ENCODE assay signal across 17 cellular contexts in genomic region chr10:96714031-96714590, GRCh38. TPM values are rescaled to one million over a fixed set of nuclear protein-coding genes. Genes with fewer than 3 reads are reported as not detected.
DNase-seq lines count a peak whose midpoint lies in the region; ATAC-seq, FAIRE-seq and TF ChIP-seq lines count a peak whose summit lies in the region.
"Had no signal": no experiment of that assay in that cellular context is flagged by ENCODE, and none has a peak within 500 bp of the region (broad histone marks: within the 10 kb centered on the region; RNA-seq: fewer than 3 reads in every experiment).

No MANE protein-coding gene starts in this region.

- H3K4me1 ChIP-seq in BLaER1 (peaks cover 84% of the 10 kb centered on the region), Karpas-422 (ENCODE audit: low read length) (peaks cover 78% of the 10 kb centered on the region), GM12878 (ENCODE audit: control insufficient read depth, insufficient read depth, low read length) (peaks cover 33% of the 10 kb centered on the region), mucosa of descending colon (ENCODE audit: low read depth) (peaks cover 4% of the 10 kb centered on the region)
- H3K4me1 ChIP-seq: SJSA1, testis had no signal

- SMC1A ChIA-PET in GM12878 (lab: Charles Lee; ENCODE audit: uncharacterized antibody, unreplicated experiment) = interaction anchor here (0.6 to 2.8 kb wide), 8 partner anchors 10 to 73 kb away, joined by 3 to 9 read pairs (median 4); no protein-coding TSS in a partner anchor

- peaks cover 93% of the 10 kb centered on the region for H3K79me2 ChIP-seq in Karpas-422 (ENCODE audit: low read length)
- peaks cover 63% of the 10 kb centered on the region for H3K79me2 ChIP-seq in GM12878 (ENCODE audit: control insufficient read depth, insufficient read depth, low read length)

- RAD21 ChIA-PET in GM12878 (lab: Charles Lee; ENCODE audit: unreplicated experiment) = interaction anchor here (0.9 to 2.1 kb wide), 8 partner anchors 9 to 42 kb away, joined by 3 to 11 read pairs (median 4); no protein-coding TSS in a partner anchor

- H3K27ac ChIP-seq in BLaER1 = no peak overlapping the region; the same call in 1 of the 2 replicates
- H3K27ac ChIP-seq in Karpas-422 (ENCODE audit: low read length) = peak overlapping the region; percentile 56; the same call in 1 of the 2 replicates
- H3K27ac ChIP-seq in GM12878 (ENCODE audit: control insufficient read depth, insufficient read depth) = no peak overlapping the region
- H3K27ac ChIP-seq: coronary artery, SJSA1, testis had no signal

- CTCF ChIA-PET in GM12878 (lab: Yijun Ruan, JAX) = interaction anchor here (0.6 to 1.2 kb wide), 5 partner anchors 17 to 103 kb away, joined by 3 to 6 read pairs (median 4); no protein-coding TSS in a partner anchor

- H3K9me3 Mint-ChIP-seq in progenitor cell of endocrine pancreas (ENCODE audit: low read depth) = no peaks in the 10 kb centered on the region
- H3K9me3 Mint-ChIP-seq: activated CD4-positive, alpha-beta memory T cell treated with anti-CD3 and anti-CD28 coated beads, Interleukin-2, amount 10 ng/mL, durations not matched to agents 7 days and 5 days; activated T-helper 2 cell treated with anti-CD3 and anti-CD28 coated beads, Interferon-gamma antibody, Interleukin-2, Interleukin-4, amounts not matched to agents 10 μg/mL and 5 μg/mL and 100 μg/mL, durations not matched to agents 14 hours and 24 hours and 36 hours had no signal

- no peak for TF ChIP-seq RAD21 in GM12878 (IDR thresholded peaks at IDR 0.05; ENCODE audit: insufficient read depth, low read depth, low read length)

- H2AFZ ChIP-seq in Karpas-422 (ENCODE audit: low read length) (no peak overlapping the region), GM12878 (ENCODE audit: control insufficient read depth, low read depth, low read length) (no peak overlapping the region)

- no peak for TF ChIP-seq POLR2A in GM12878 (IDR thresholded peaks at IDR 0.05; ENCODE audit: low read depth, low read length)

- H3K27ac Mint-ChIP-seq in progenitor cell of endocrine pancreas = no peak overlapping the region
- H3K27ac Mint-ChIP-seq: activated CD4-positive, alpha-beta memory T cell treated with anti-CD3 and anti-CD28 coated beads, Interleukin-2, amount 10 ng/mL, durations not matched to agents 7 days and 5 days; activated T-helper 2 cell treated with anti-CD3 and anti-CD28 coated beads, Interferon-gamma antibody, Interleukin-2, Interleukin-4, amounts not matched to agents 10 μg/mL and 5 μg/mL and 100 μg/mL, durations not matched to agents 14 hours and 24 hours and 36 hours had no signal

- in situ Hi-C loops in GM12878 (cut with MboI) = loop anchor here (10.0 kb wide), 1 partner anchor 69 kb away; no protein-coding TSS in a partner anchor

- FAIRE-seq in GM12878 (lab: Jason Lieb, UNC) = no peak
- FAIRE-seq: TTC549 had no signal

- H3K9me2 ChIP-seq in Karpas-422 (replicated peaks; ENCODE audit: insufficient read depth, low read length) = no peaks in the 10 kb centered on the region

- H3K9me3 ChIP-seq in BLaER1 (no peaks in the 10 kb centered on the region), Karpas-422 (ENCODE audit: low read length) (no peaks in the 10 kb centered on the region), GM12878 (replicated peaks; ENCODE audit: control insufficient read depth, insufficient read depth, low read length) (no peaks in the 10 kb centered on the region; the same call in 2 of the 3 replicates), mucosa of descending colon (no peaks in the 10 kb centered on the region)
- H3K9me3 ChIP-seq: SJSA1, testis had no signal

- no peak for ATAC-seq in GM12878
- ATAC-seq in mucosa of descending colon = peak; percentile 40
- ATAC-seq: esophagus mucosa had no signal

- TF ChIP-seq CTCF in GM12878 (IDR thresholded peaks at IDR 0.05 in 2 of 3, conservative IDR thresholded peaks at IDR 0.05 in 1 of 3; ENCODE audit: control insufficient read depth in 2 of 3, extremely low read depth in 1 of 3, insufficient read depth in 1 of 3, low read depth in 3 of 3, low read length in 3 of 3) = no peak
- TF ChIP-seq CTCF in mucosa of descending colon (IDR thresholded peaks at IDR 0.05) = no peak
- no peak for TF ChIP-seq CTCF in progenitor cell of endocrine pancreas (IDR thresholded peaks at IDR 0.05; ENCODE audit: unreplicated experiment)

- DNase-seq in Karpas-422 (no peak), GM12878 (ENCODE audit: low read depth, low spot score) (no peak), mucosa of descending colon (no peak), NCI-H748 treated with DMSO at 0.1 percent for 48 hours (lab: John Stamatoyannopoulos, UW) (no peak), progenitor cell of endocrine pancreas (ENCODE audit: low spot score, unreplicated experiment) (no peak), ureter (ENCODE audit: low spot score) (no peak), NCI-H1436 treated with DMSO at 0.1 percent for 48 hours (lab: John Stamatoyannopoulos, UW) (no peak)
- DNase-seq: activated CD4-positive, alpha-beta memory T cell treated with anti-CD3 and anti-CD28 coated beads, Interleukin-2, amount 10 ng/mL, durations not matched to agents 7 days and 5 days; MM.1S; NCI-H2171 treated with DMSO at 0.1 percent for 48 hours; testis had no signal

- H3K9ac ChIP-seq in BLaER1 (no peak overlapping the region), Karpas-422 (ENCODE audit: low read length) (no peak overlapping the region), GM12878 (ENCODE audit: control insufficient read depth, insufficient read depth, low read length) (no peak overlapping the region)

- H3K4me3 ChIP-seq in BLaER1 (no peak overlapping the region), Karpas-422 (ENCODE audit: low read length) (no peak overlapping the region), GM12878 (no peak overlapping the region), mucosa of descending colon (no peak overlapping the region)
- H3K4me3 ChIP-seq: coronary artery, SJSA1, testis had no signal

- intact Hi-C loops in GM12878 (cut with micrococcal nuclease; ENCODE audit: unreplicated experiment) = loop anchor here (10.0 kb wide), 1 partner anchor 129 kb away; the partner anchor contains the start of gene TM9SF3
- intact Hi-C loops in mucosa of descending colon (cut with DNase I, micrococcal nuclease) = no loop called here

- peaks cover 11% of the 10 kb centered on the region for H3K36me3 Mint-ChIP-seq in progenitor cell of endocrine pancreas (ENCODE audit: insufficient read depth)

- BruUV-seq in GM12878 (replicated peaks; lab: Mats Ljungman, UMichigan) = no TSS peak

- POLR2A ChIA-PET in GM12878 (lab: Charles Lee) = interaction anchor here (0.7 to 2.2 kb wide), 8 partner anchors 10 to 287 kb away, joined by 3 to 7 read pairs (median 4); partner anchors contain the start of gene LCOR

- H3K4me2 ChIP-seq in BLaER1 (peak overlapping the region; percentile 95), Karpas-422 (ENCODE audit: low read depth, low read length, poor library complexity, severe bottlenecking) (no peak overlapping the region), GM12878 (ENCODE audit: control insufficient read depth, insufficient read depth) (no peak overlapping the region)

- 78% methylated on average over 9 of the region's 9 CpGs for WGBS in GM12878 (ENCODE audit: insufficient coverage, insufficient replicate concordance, low lambda C conversion rate, missing lambda C conversion rate)

- H3K27me3 ChIP-seq in BLaER1 (no peaks in the 10 kb centered on the region), Karpas-422 (ENCODE audit: low read length) (no peaks in the 10 kb centered on the region), GM12878 (replicated peaks in 1 of 2; ENCODE audit: control insufficient read depth in 2 of 2, insufficient read depth in 2 of 2, low read length in 1 of 2) (no peaks in the 10 kb centered on the region)
- H3K27me3 ChIP-seq: SJSA1, testis had no signal

- H3K4me1 Mint-ChIP-seq in progenitor cell of endocrine pancreas (ENCODE audit: low read depth) = peaks cover 16% of the 10 kb centered on the region

- no peaks in the 10 kb centered on the region for H3K27me3 Mint-ChIP-seq in progenitor cell of endocrine pancreas

- H3K36me3 ChIP-seq in BLaER1 (peaks cover 88% of the 10 kb centered on the region), Karpas-422 (ENCODE audit: insufficient read depth, low read length) (peaks cover 15% of the 10 kb centered on the region), GM12878 (ENCODE audit: control insufficient read depth in 2 of 2, insufficient read depth in 2 of 2, low read length in 1 of 2) (peaks cover 2 to 4% of the 10 kb centered on the region in 2 experiments; a peak in 3 of 4 replicates), mucosa of descending colon (ENCODE audit: low read depth) (no peaks in the 10 kb centered on the region)
- H3K36me3 ChIP-seq: SJSA1 had no signal

- no peak for TF ChIP-seq EP300 in GM12878 (IDR thresholded peaks at IDR 0.05; ENCODE audit: borderline replicate concordance in 1 of 2, control insufficient read depth in 1 of 2, low read depth in 2 of 2, low read length in 2 of 2)

- no peak overlapping the region for H3K4me3 Mint-ChIP-seq in progenitor cell of endocrine pancreas (ENCODE audit: low read depth)
- H3K4me3 Mint-ChIP-seq: activated CD4-positive, alpha-beta memory T cell treated with anti-CD3 and anti-CD28 coated beads, Interleukin-2, amount 10 ng/mL, durations not matched to agents 7 days and 5 days had no signal

- H4K20me1 ChIP-seq in BLaER1 (peaks cover 100% of the 10 kb centered on the region), Karpas-422 (ENCODE audit: insufficient read depth, low read depth, low read length) (peaks cover 16% of the 10 kb centered on the region; the same call in 1 of the 2 replicates), GM12878 (ENCODE audit: control insufficient read depth, insufficient read depth) (no peaks in the 10 kb centered on the region)

RNA-seq across cellular contexts. Expression of gene PIK3AP1, which starts 6.2 kb away (rescaled TPM):
- 131 and 162 TPM in 2 replicates for total RNA-seq in Karpas-422 (2014; rRNA removed; shearing (Covaris generic); ENCODE audit: low replicate concordance)
- total RNA-seq in GM12878 (2013; cell fraction: nucleolus; rRNA removed) = 528 and 572 TPM in 2 replicates
- total RNA-seq in GM12878 (2014; rRNA removed) (151 and 167 TPM in 2 replicates), GM12878 (2014; rRNA removed; fragmentation: Illumina TruSeq; extraction: Trizol) (143 and 148 TPM in 2 replicates), GM12878 (2021) (137 and 142 TPM in 2 replicates), mucosa of descending colon (10 to 100 TPM; 10.4 to 19.8 (median 13.2) TPM), progenitor cell of endocrine pancreas (40.0 TPM in 2 replicates), ureter (3.3 TPM)
- polyA plus RNA-seq in GM12878 (2011; ENCODE audit: low read depth) = 51.5 TPM
- polyA plus RNA-seq in GM12878 (2011; rRNA removed) (281 and 306 TPM in 2 replicates), GM12878 (2014; fragmentation: Illumina TruSeq; extraction: Trizol) (107 and 128 TPM in 2 replicates), GM12878 (2014; fragmentation: Nextera tagmentation; extraction: Ambion mirVana) (10 to 100 TPM; 26.2 to 37.0 TPM), GM12878 (2014; rRNA removed) (108 and 110 TPM in 2 replicates), GM12878 (2016; fragmentation: Nextera tagmentation; extraction: Ambion mirVana) (10 to 100 TPM; 92.4 to 93.7 TPM)
- polyA plus RNA-seq in GM12878 (2011; cell fraction: cytosol; rRNA removed) = 333 and 336 TPM in 2 replicates
- 200 and 264 TPM in 2 replicates for polyA plus RNA-seq in GM12878 (2011; cell fraction: nucleus; rRNA removed)
- 66.8 and 75.2 TPM in 2 replicates for polyA plus RNA-seq in GM12878 (2012)
- 802 and 813 TPM in 2 replicates for polyA minus RNA-seq in GM12878 (2011; rRNA and poly(A)+ RNA removed)
- polyA minus RNA-seq in GM12878 (2011; cell fraction: cytosol; rRNA and poly(A)+ RNA removed) = 162 and 192 TPM in 2 replicates
- polyA minus RNA-seq in GM12878 (2011; cell fraction: nucleus; rRNA and poly(A)+ RNA removed) = 171 and 266 TPM in 2 replicates
